1 cellular context compared by ENCODE assay signal in genomic region chr16:31331807-31332301, GRCh38.
TF ChIP-seq lines count a peak whose summit lies in the region.

No MANE protein-coding gene starts in this region.

TF ChIP-seq in K562, 482 proteins besides CTCF, POLR2A, EP300 and RAD21 (continued from another document):
- TF ChIP-seq ZBTB43 (CRISPR knock-in tag; IDR thresholded peaks at IDR 0.05) (peak; percentile 100), MYNN (IDR thresholded peaks at IDR 0.05) (peak; percentile 80), MYNN (CRISPR knock-in tag; IDR thresholded peaks at IDR 0.05) (no peak), JUND (IDR thresholded peaks at IDR 0.05; ENCODE audit: borderline replicate concordance, low read depth, low read length) (no peak), JUND (tag; IDR thresholded peaks at IDR 0.05; ENCODE audit: borderline replicate concordance, low read depth, low read length) (no peak), NCOA1 (IDR thresholded peaks at IDR 0.05; ENCODE audit: low read depth) (no peak), HINFP (tag; conservative IDR thresholded peaks at IDR 0.05; ENCODE audit: low read depth) (no peak), KDM1A (IDR thresholded peaks at IDR 0.05) (peak in 1 of 2 experiments; percentile 64; a peak in 1 of 4 replicates)
TF ChIP-seq in K562: peak in this region for 3.
